10 cellular contexts compared by ENCODE assay signal in genomic region chr1:228490120-228491078, GRCh38. TPM values are rescaled to one million over a fixed set of nuclear protein-coding genes. Genes with fewer than 3 reads are reported as not detected.
DNase-seq lines count a peak whose midpoint lies in the region; ATAC-seq and TF ChIP-seq lines count a peak whose summit lies in the region.
"Had no signal": no experiment of that assay in that cellular context is flagged by ENCODE, and none has a peak within 500 bp of the region (broad histone marks: within the 10 kb centered on the region; RNA-seq: fewer than 3 reads in every experiment).

No MANE protein-coding gene starts in this region.

- H2AFZ ChIP-seq in IMR-90 (replicated peaks; ENCODE audit: low read length, poor library complexity) (no peak overlapping the region), neuronal stem cell (ENCODE audit: low read length) (no peak overlapping the region)

- H3K4me1 ChIP-seq in IMR-90 (ENCODE audit: control insufficient read depth, insufficient read depth, low read length) = peaks cover 18% of the 10 kb centered on the region
- peaks cover 6 to 46% (median 28%) of the 10 kb centered on the region in 12 donors for H3K4me1 ChIP-seq in heart left ventricle
- peaks cover 3% of the 10 kb centered on the region; the same call in 1 of the 2 replicates for H3K4me1 ChIP-seq in BE2C
- peaks cover 5 to 8% of the 10 kb centered on the region in 2 donors for H3K4me1 ChIP-seq in neuronal stem cell (ENCODE audit: control insufficient read depth in 2 of 2, insufficient read depth in 1 of 2, low read depth in 1 of 2, low read length in 2 of 2)

- H2AK9ac ChIP-seq in IMR-90 (replicated peaks; ENCODE audit: low read depth, low read length, poor library complexity) = peak overlapping the region; percentile 47

- TF ChIP-seq CTCF in BJ (IDR thresholded peaks at IDR 0.05; ENCODE audit: insufficient read depth, low read depth, low read length) = no peak
- no peak for TF ChIP-seq CTCF in IMR-90 (conservative IDR thresholded peaks at IDR 0.05; ENCODE audit: low read depth, low read length)
- TF ChIP-seq CTCF in heart left ventricle (IDR thresholded peaks at IDR 0.05) = no peak
- TF ChIP-seq CTCF in BE2C (IDR thresholded peaks at IDR 0.05; ENCODE audit: low read depth, low read length) = no peak

- peak overlapping the region; percentile 85 for H3K4ac ChIP-seq in IMR-90 (ENCODE audit: low read depth, low read length)
- no peak overlapping the region for H3K4ac ChIP-seq in neuronal stem cell (ENCODE audit: low read length)

- H3K23ac ChIP-seq in IMR-90 (ENCODE audit: low read depth, low read length) (peak overlapping the region; percentile 53), neuronal stem cell (ENCODE audit: low read depth, low read length, poor library complexity) (no peak overlapping the region)

- H3K27me3 ChIP-seq in BJ (ENCODE audit: control insufficient read depth, insufficient read depth, low read length) (no peaks in the 10 kb centered on the region), IMR-90 (ENCODE audit: control insufficient read depth, insufficient read depth, low read length) (no peaks in the 10 kb centered on the region), heart left ventricle (no peaks in the 10 kb centered on the region), BE2C (peaks cover 2% of the 10 kb centered on the region; the same call in 1 of the 2 replicates), neuronal stem cell (ENCODE audit: control insufficient read depth in 3 of 3, insufficient read depth in 3 of 3, low read depth in 1 of 3, low read length in 3 of 3) (no peaks in the 10 kb centered on the region)

- peaks cover 24% of the 10 kb centered on the region for H3K9me1 ChIP-seq in IMR-90 (ENCODE audit: insufficient read depth, low read length)

- TF ChIP-seq POLR2A in IMR-90 (IDR thresholded peaks at IDR 0.05; ENCODE audit: low read depth, low read length) (no peak), Raji (IDR thresholded peaks at IDR 0.05; ENCODE audit: insufficient read depth, low read depth, low read length) (peak; percentile 53; the same call in 1 of the 2 replicates), heart left ventricle (IDR thresholded peaks at IDR 0.05) (no peak)

- H2BK5ac ChIP-seq in IMR-90 (ENCODE audit: low read depth, low read length, poor library complexity, severe bottlenecking) (peak overlapping the region; percentile 9), neuronal stem cell (ENCODE audit: low read length) (no peak overlapping the region)

- no peak for ATAC-seq in IMR-90 (ENCODE audit: low read depth)
- ATAC-seq in heart left ventricle = peak; percentile 12 to 62 (median 24)
- no peak for ATAC-seq in HG03378 (IDR thresholded peaks at IDR 0.05; ENCODE audit: unreplicated experiment)
- no peak for ATAC-seq in HG02870 (IDR thresholded peaks at IDR 0.05; ENCODE audit: unreplicated experiment)

- H4K20me1 ChIP-seq in IMR-90 (ENCODE audit: insufficient read depth, low read length) = peaks cover 11% of the 10 kb centered on the region

- H3K9ac ChIP-seq in IMR-90 (ENCODE audit: low read depth, low read length) (peak overlapping the region; percentile 35; the same call in 1 of the 2 replicates), neuronal stem cell (ENCODE audit: low read depth, low read length, poor library complexity) (no peak overlapping the region)

- CTCF ChIA-PET in BJ (lab: Yijun Ruan, JAX) = interaction anchor here (1.2 to 1.7 kb wide), 3 partner anchors 10 to 32 kb away, joined by 3 to 14 read pairs (median 5); a partner anchor contains a TSS
- CTCF ChIA-PET in IMR-90 (lab: Yijun Ruan, JAX) = interaction anchor here (1.2 kb wide), 1 partner anchor 11 kb away, joined by 3 read pairs; no protein-coding TSS in a partner anchor

- H3K4me3 ChIP-seq in BJ (ENCODE audit: low read depth, low read length) (no peak overlapping the region), IMR-90 (ENCODE audit: insufficient read depth, low read depth, low read length) (no peak overlapping the region), heart left ventricle (no peak overlapping the region), BE2C (ENCODE audit: low read depth, low read length) (no peak overlapping the region), neuronal stem cell (ENCODE audit: low read length in 2 of 2) (no peak overlapping the region)

- dilution Hi-C loops in IMR-90 (cut with HindIII; ENCODE audit: low sequenced_read_pairs, unreplicated experiment) = no loop called here

- no TSS peak for BruUV-seq in IMR-90 (replicated peaks; lab: Mats Ljungman, UMichigan)

- peak overlapping the region; percentile 76; the same call in 1 of the 2 replicates for H3K27ac ChIP-seq in IMR-90 (ENCODE audit: insufficient read depth, low read length)
- peak overlapping the region in 4 of 12 donors; percentile 15 to 65 (median 40) for H3K27ac ChIP-seq in heart left ventricle
- H3K27ac ChIP-seq in neuronal stem cell (replicated peaks; ENCODE audit: low read length) = no peak overlapping the region

- H2AK5ac ChIP-seq in IMR-90 (ENCODE audit: low read depth, low read length) = peak overlapping the region; percentile 85
- H2AK5ac ChIP-seq in neuronal stem cell (ENCODE audit: low read depth, low read length) = no peak overlapping the region

- no peak overlapping the region for H2BK12ac ChIP-seq in neuronal stem cell (ENCODE audit: low read length)

- H3K36me3 ChIP-seq in BJ (ENCODE audit: control insufficient read depth, insufficient read depth, low read length) (peaks cover 34% of the 10 kb centered on the region), IMR-90 (ENCODE audit: control insufficient read depth, insufficient read depth, low read length) (peaks cover 52% of the 10 kb centered on the region), heart left ventricle (peaks cover 0 to 60% (median 45%) of the 10 kb centered on the region in 9 donors), BE2C (peaks cover 2% of the 10 kb centered on the region), neuronal stem cell (replicated peaks in 1 of 2; ENCODE audit: control insufficient read depth in 2 of 2, insufficient read depth in 2 of 2, low read length in 2 of 2) (peaks cover 28 to 63% of the 10 kb centered on the region in 2 donors)

- peak overlapping the region; percentile 78 for H4K5ac ChIP-seq in IMR-90 (ENCODE audit: low read depth, low read length)

- POLR2A ChIA-PET in BJ (lab: Charles Lee) = no interaction called here
- POLR2A ChIA-PET in IMR-90 (lab: Charles Lee; ENCODE audit: unreplicated experiment) = no interaction called here

- H4K8ac ChIP-seq in IMR-90 (ENCODE audit: low read depth in 2 of 2, low read length in 2 of 2) (peak overlapping the region; percentile 82 to 85; a peak in 3 of 4 replicates), neuronal stem cell (ENCODE audit: low read depth, low read length) (no peak overlapping the region)

- peak overlapping the region; percentile 87 for H4K91ac ChIP-seq in IMR-90 (ENCODE audit: insufficient read depth, low read depth, low read length)
- H4K91ac ChIP-seq in neuronal stem cell (ENCODE audit: low read depth, low read length, poor library complexity) = no peak overlapping the region

- H3K79me1 ChIP-seq in IMR-90 (ENCODE audit: low read depth in 1 of 2, low read length in 2 of 2) = peaks cover 28 to 57% of the 10 kb centered on the region in 2 experiments
- peaks cover 6% of the 10 kb centered on the region for H3K79me1 ChIP-seq in neuronal stem cell (ENCODE audit: low read depth, low read length)

- intact Hi-C loops in IMR-90 (cut with micrococcal nuclease) (no loop called here), heart left ventricle (cut with DNase I) (loop anchor here in 2 of 10 donors (10.0 kb wide), 1 partner anchor 356 kb away; no protein-coding TSS in a partner anchor)

- H3K14ac ChIP-seq in IMR-90 (replicated peaks; ENCODE audit: low read depth, low read length) (peak overlapping the region; percentile 74), neuronal stem cell (ENCODE audit: low read length) (no peak overlapping the region)

- peak overlapping the region; percentile 64 for H2BK20ac ChIP-seq in IMR-90 (ENCODE audit: low read depth, low read length)

- H3K9me3 ChIP-seq in IMR-90 (ENCODE audit: control insufficient read depth, insufficient read depth, low read length) (no peaks in the 10 kb centered on the region), heart left ventricle (no peaks in the 10 kb centered on the region), BE2C (no peaks in the 10 kb centered on the region), neuronal stem cell (replicated peaks in 1 of 2; ENCODE audit: control insufficient read depth in 2 of 2, insufficient read depth in 1 of 2, low read depth in 1 of 2, low read length in 2 of 2) (peaks cover 0 to 2% of the 10 kb centered on the region in 2 donors)

- H3K4me2 ChIP-seq in IMR-90 (ENCODE audit: low read depth, low read length) (peak overlapping the region; percentile 25; the same call in 1 of the 2 replicates), neuronal stem cell (ENCODE audit: insufficient read depth, low read length, poor library complexity, severe bottlenecking) (no peak overlapping the region)

- peak; percentile 26 for DNase-seq in BJ (ENCODE audit: low read depth)
- DNase-seq in IMR-90 = peak; percentile 53
- peak in 3 of 5 donors; percentile 38 to 78 (median 50) for DNase-seq in heart left ventricle
- DNase-seq in BE2C = no peak
- DNase-seq in neuronal stem cell (ENCODE audit: low spot score) = no peak
- DNase-seq: endodermal cell, NCI-H226 had no signal

- no peak for TF ChIP-seq RAD21 in IMR-90 (IDR thresholded peaks at IDR 0.05; ENCODE audit: low read length)

- H3K56ac ChIP-seq in IMR-90 (ENCODE audit: extremely low read depth, insufficient read depth, low read length) = no peak overlapping the region

- 90% methylated on average over 3 of the region's 6 CpGs; no CpG with 5 or more reads in 1 of the 2 experiments for WGBS in IMR-90 (ENCODE audit: extremely low coverage in 2 of 2, insufficient read length in 1 of 2), 2 experiments
- WGBS in heart left ventricle, 4 donors = 68 to 82% (median 69%) methylated on average over 6 of the region's 6 CpGs
- WGBS in neuronal stem cell (ENCODE audit: extremely low coverage in 2 of 2, insufficient read length in 2 of 2, insufficient replicate concordance in 1 of 2), 2 donors = no CpG with 5 or more reads among the region's 6 CpGs

- H2BK15ac ChIP-seq in IMR-90 (ENCODE audit: low read depth, low read length) (peak overlapping the region; percentile 62; the same call in 1 of the 3 replicates), neuronal stem cell (ENCODE audit: low read length) (no peak overlapping the region)

- in situ Hi-C loops in IMR-90 (cut with MboI; ENCODE audit: low sequenced_read_pairs) = no loop called here

- H3K18ac ChIP-seq in IMR-90 (ENCODE audit: low read depth, low read length) (peak overlapping the region; percentile 26; the same call in 1 of the 2 replicates), neuronal stem cell (ENCODE audit: low read length) (no peak overlapping the region)

- H2BK120ac ChIP-seq in IMR-90 (ENCODE audit: low read depth, low read length) (peak overlapping the region; percentile 82), neuronal stem cell (ENCODE audit: low read depth, low read length) (no peak overlapping the region)

RNA-seq across cellular contexts. Expression of gene RNF187, which starts 3.2 kb away (rescaled TPM):
- polyA plus RNA-seq in BJ (2011; rRNA removed) (90.2 and 106 TPM in 2 replicates), IMR-90 (2012; rRNA removed) (55.4 and 60.2 TPM in 2 replicates), heart left ventricle (10 to 100 TPM; 26.1 to 48.9 TPM)
- 51.0 and 74.6 TPM in 2 replicates for polyA minus RNA-seq in BJ (2011; rRNA and poly(A)+ RNA removed)
- total RNA-seq in IMR-90 (2012; rRNA removed) (13.6 and 14.0 TPM in 2 replicates), heart left ventricle (10 to 100 TPM; 37.2 to 96.3 (median 76.6) TPM)
- 66.0 and 74.1 TPM in 2 replicates for polyA plus RNA-seq in IMR-90 (2012; cell fraction: cytosol; rRNA removed)
- polyA plus RNA-seq in IMR-90 (2012; cell fraction: nucleus; rRNA removed; ENCODE audit: low replicate concordance) = 23.7 and 33.7 TPM in 2 replicates
- polyA plus RNA-seq in BE2C (2012; ENCODE audit: insufficient read depth, insufficient read length, low read depth) = 649 TPM
- 35.9 TPM for polyA plus RNA-seq in neuronal stem cell (2013, experiment 1 of 2)
- polyA plus RNA-seq in neuronal stem cell (2013, experiment 2 of 2) = 35.7 TPM

Comparison
In these comparisons a context has a peak if more than half of its experiments do, and no peak if none do; other contexts are left out.
1. DNase-seq: peak in BJ (single experiment), IMR-90 (single experiment) and heart left ventricle (3 of 5); none in BE2C (single experiment) and neuronal stem cell (single experiment).
2. ATAC-seq: peak in heart left ventricle (4 of 4); none in IMR-90 (single experiment), HG03378 (single experiment) and HG02870 (single experiment).